1 cellular context compared by ENCODE assay signal in genomic region chr19:55392820-55393219, GRCh38.
TF ChIP-seq lines count a peak whose summit lies in the region.

No MANE protein-coding gene starts in this region.

TF ChIP-seq in HepG2, 621 proteins besides CTCF, POLR2A, EP300 and RAD21:
- TF ChIP-seq ZNF503 (CRISPR knock-in tag; IDR thresholded peaks at IDR 0.05): no peak
- no peak for TF ChIP-seq ZMYM4 (CRISPR knock-in tag; IDR thresholded peaks at IDR 0.05)
- TF ChIP-seq STAT6 (CRISPR knock-in tag; IDR thresholded peaks at IDR 0.05; ENCODE audit: borderline replicate concordance): no peak
- no peak for TF ChIP-seq RAD51 (IDR thresholded peaks at IDR 0.05; ENCODE audit: borderline replicate concordance)
- no peak for TF ChIP-seq ZZZ3 (CRISPR knock-in tag; IDR thresholded peaks at IDR 0.05; ENCODE audit: borderline replicate concordance)
- TF ChIP-seq ZBTB3 (CRISPR knock-in tag; IDR thresholded peaks at IDR 0.05; ENCODE audit: borderline replicate concordance, low read depth): no peak
- no peak for TF ChIP-seq HHEX (CRISPR knock-in tag; IDR thresholded peaks at IDR 0.05)
